Comparison of ENCODE assay signal across 8 cellular contexts in genomic region chrX:51891821-51892551, GRCh38. TPM values are rescaled to one million over a fixed set of nuclear protein-coding genes. Genes with fewer than 3 reads are reported as not detected.
DNase-seq lines count a peak whose midpoint lies in the region; ATAC-seq and TF ChIP-seq lines count a peak whose summit lies in the region.

No MANE protein-coding gene starts in this region.

- no peaks in the 10 kb centered on the region for H3K9me3 ChIP-seq in CD8-positive, alpha-beta memory T cell (ENCODE audit: low read length)
- H3K9me3 ChIP-seq in tibial artery = no peaks in the 10 kb centered on the region

- H3K4me1 Mint-ChIP-seq in CD8-positive, alpha-beta memory T cell = peaks cover 5 to 33% (median 16%) of the 10 kb centered on the region in 3 donors
- peaks cover 8% of the 10 kb centered on the region for H3K4me1 Mint-ChIP-seq in activated T-helper 17 cell treated with anti-CD3 and anti-CD28 coated beads, Interleukin-2, amount 50 U/mL, for 72 hours

- H3K36me3 Mint-ChIP-seq in CD8-positive, alpha-beta memory T cell = peaks cover 0 to 10% (median 2%) of the 10 kb centered on the region in 3 donors
- H3K36me3 Mint-ChIP-seq in activated T-helper 17 cell treated with anti-CD3 and anti-CD28 coated beads, Interleukin-2, amount 50 U/mL, for 72 hours (ENCODE audit: low read depth) = peaks cover 19% of the 10 kb centered on the region

- H3K4me3 ChIP-seq in CD8-positive, alpha-beta memory T cell (ENCODE audit: low read length) = no peak overlapping the region
- H3K4me3 ChIP-seq in tibial artery = no peak overlapping the region

- peak; percentile 36 for ATAC-seq in HG03460 (IDR thresholded peaks at IDR 0.05; ENCODE audit: unreplicated experiment)
- peak; percentile 30 for ATAC-seq in activated T-helper 17 cell treated with anti-CD3 and anti-CD28 coated beads, Interleukin-2, amount 50 U/mL, for 72 hours (replicated peaks)
- ATAC-seq in left colon = no peak

- intact Hi-C loops in tibial artery (cut with DNase I; ENCODE audit: low total_unique reads) (no loop called here), left colon (cut with DNase I, micrococcal nuclease) (no loop called here)

- CTCF ChIA-PET in CD8-positive, alpha-beta memory T cell (lab: Charles Lee) = no interaction called here

- H3K36me3 ChIP-seq in CD8-positive, alpha-beta memory T cell (ENCODE audit: insufficient read depth, low read length) = no peaks in the 10 kb centered on the region
- peaks cover 0 to 8% (median 0%) of the 10 kb centered on the region in 3 donors for H3K36me3 ChIP-seq in tibial artery

- H3K4me3 Mint-ChIP-seq in CD8-positive, alpha-beta memory T cell = peak overlapping the region in 5 of 7 donors; percentile 8 to 86 (median 32)
- peak overlapping the region; percentile 48 for H3K4me3 Mint-ChIP-seq in activated T-helper 17 cell treated with anti-CD3 and anti-CD28 coated beads, Interleukin-2, amount 50 U/mL, for 72 hours

- peak overlapping the region; percentile 3 to 92 (median 70) for H3K27ac Mint-ChIP-seq in CD8-positive, alpha-beta memory T cell
- peak overlapping the region; percentile 77 for H3K27ac Mint-ChIP-seq in activated T-helper 17 cell treated with anti-CD3 and anti-CD28 coated beads, Interleukin-2, amount 50 U/mL, for 72 hours

- no peak overlapping the region for H3K27ac ChIP-seq in CD8-positive, alpha-beta memory T cell (ENCODE audit: low read depth, low read length)
- peak overlapping the region; percentile 83 to 86 for H3K27ac ChIP-seq in tibial artery

- no peak for TF ChIP-seq CTCF in tibial artery (IDR thresholded peaks at IDR 0.05)

- DNase-seq in CD8-positive, alpha-beta memory T cell = no peak
- peak in 29 of 51 donors; percentile 0 to 48 (median 17) for DNase-seq in hypothalamus (lab: John Stamatoyannopoulos, UW)
- peak; percentile 42 to 67 for DNase-seq in tibial artery
- no peak for DNase-seq in left colon
- DNase-seq in MV-4-11 (lab: John Stamatoyannopoulos, UW) = no peak
- no peak for DNase-seq in UCSD-AML1 (lab: John Stamatoyannopoulos, UW; ENCODE audit: unreplicated experiment)

- peaks cover 7% of the 10 kb centered on the region for H3K4me1 ChIP-seq in CD8-positive, alpha-beta memory T cell (ENCODE audit: insufficient read depth, low read length)
- peaks cover 0 to 18% (median 11%) of the 10 kb centered on the region in 4 donors for H3K4me1 ChIP-seq in tibial artery

- H3K27me3 ChIP-seq in CD8-positive, alpha-beta memory T cell (ENCODE audit: insufficient read depth, low read length, poor library complexity, severe bottlenecking) = no peaks in the 10 kb centered on the region
- no peaks in the 10 kb centered on the region for H3K27me3 ChIP-seq in tibial artery

- POLR2A ChIA-PET in CD8-positive, alpha-beta memory T cell (lab: Charles Lee) = no interaction called here

- H3K27me3 Mint-ChIP-seq in CD8-positive, alpha-beta memory T cell = peaks cover 0 to 4% of the 10 kb centered on the region in 2 donors
- no peaks in the 10 kb centered on the region for H3K27me3 Mint-ChIP-seq in activated T-helper 17 cell treated with anti-CD3 and anti-CD28 coated beads, Interleukin-2, amount 50 U/mL, for 72 hours

- H3K9me3 Mint-ChIP-seq in CD8-positive, alpha-beta memory T cell = no peaks in the 10 kb centered on the region
- H3K9me3 Mint-ChIP-seq in activated T-helper 17 cell treated with anti-CD3 and anti-CD28 coated beads, Interleukin-2, amount 50 U/mL, for 72 hours = no peaks in the 10 kb centered on the region

RNA-seq across cellular contexts. Expression of gene MAGED1, which starts 1.4 kb away (rescaled TPM):
- total RNA-seq in CD8-positive, alpha-beta memory T cell = 10 to 100 TPM; 31.9 to 33.9 TPM
- 59.2 TPM for polyA plus RNA-seq in CD8-positive, alpha-beta memory T cell
- total RNA-seq in activated T-helper 17 cell treated with anti-CD3 and anti-CD28 coated beads, Interleukin-2, amount 50 U/mL, for 72 hours = 10 to 100 TPM; 40.0 to 40.4 TPM
- total RNA-seq in left colon = 10 to 100 TPM; 76.1 to 96.6 TPM

Comparison
In these comparisons a context has a peak if more than half of its experiments do, and no peak if none do; other contexts are left out.
1. DNase-seq: peak in hypothalamus (29 of 51) and tibial artery (2 of 2); none in CD8-positive, alpha-beta memory T cell (0 of 5), left colon (0 of 2), MV-4-11 (single experiment) and UCSD-AML1 (single experiment).